Comparison of ENCODE assay signal across 1 cellular context in the genomic region with DNA sequence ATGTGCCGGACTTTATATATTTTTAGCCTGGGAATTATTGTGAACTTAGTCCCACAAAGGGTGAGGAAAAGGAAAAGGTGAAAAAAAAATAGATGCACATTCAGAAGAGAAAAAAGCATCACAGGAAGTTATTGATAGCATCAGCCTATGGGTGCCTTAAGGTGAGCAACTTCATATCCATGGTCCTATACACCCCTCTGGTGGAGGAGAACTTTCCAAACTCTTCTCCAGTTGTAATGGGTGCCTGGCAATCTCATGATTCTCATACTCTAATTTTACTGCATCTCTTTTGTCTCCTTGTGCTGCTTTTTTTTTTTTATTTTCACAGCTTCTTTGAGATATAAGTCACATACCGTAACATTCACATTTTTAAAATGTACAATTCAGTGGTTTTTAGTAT.
A peak's percentile ranks its signal among the peaks of the same experiment; 100 is the strongest.
TF ChIP-seq lines count a peak whose summit lies in the region.

No MANE protein-coding gene starts in this region.

TF ChIP-seq in HepG2, 621 proteins besides CTCF, POLR2A, EP300 and RAD21 (continued from another document):
- TF ChIP-seq, protein P1, sequence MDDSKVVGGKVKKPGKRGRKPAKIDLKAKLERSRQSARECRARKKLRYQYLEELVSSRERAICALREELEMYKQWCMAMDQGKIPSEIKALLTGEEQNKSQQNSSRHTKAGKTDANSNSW (CRISPR knock-in tag; IDR thresholded peaks at IDR 0.05; ENCODE audit: borderline replicate concordance): no peak
- TF ChIP-seq POLR2AphosphoS2 (IDR thresholded peaks at IDR 0.05; ENCODE audit: low read depth, low read length): no peak
- TF ChIP-seq ZNF782 (CRISPR knock-in tag; IDR thresholded peaks at IDR 0.05; ENCODE audit: borderline replicate concordance): no peak
- TF ChIP-seq SMC3 (IDR thresholded peaks at IDR 0.05; ENCODE audit: low read length): peak; percentile 88
- TF ChIP-seq, protein P2, sequence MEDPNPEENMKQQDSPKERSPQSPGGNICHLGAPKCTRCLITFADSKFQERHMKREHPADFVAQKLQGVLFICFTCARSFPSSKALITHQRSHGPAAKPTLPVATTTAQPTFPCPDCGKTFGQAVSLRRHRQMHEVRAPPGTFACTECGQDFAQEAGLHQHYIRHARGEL (CRISPR knock-in tag; IDR thresholded peaks at IDR 0.05): no peak
- TF ChIP-seq PAXIP1 (CRISPR knock-in tag; conservative IDR thresholded peaks at IDR 0.05): no peak
- TF ChIP-seq MBNL3 (CRISPR knock-in tag; conservative IDR thresholded peaks at IDR 0.05): no peak
